1 cellular context compared by ENCODE assay signal in genomic region chr6:154318711-154319110, GRCh38.
TF ChIP-seq lines count a peak whose summit lies in the region.

No MANE protein-coding gene starts in this region.

TF ChIP-seq in SK-N-SH treated with all-trans-retinoic acid at 6 μM for 48 hours, 23 proteins besides CTCF, POLR2A, EP300 and RAD21 (continued from another document):
- TF ChIP-seq POU6F1 (CRISPR knock-in tag; IDR thresholded peaks at IDR 0.05; ENCODE audit: borderline replicate concordance, low read depth) = no peak
- TF ChIP-seq PPARA (CRISPR knock-in tag; IDR thresholded peaks at IDR 0.05; ENCODE audit: borderline replicate concordance) = no peak
- TF ChIP-seq ZNF8 (CRISPR knock-in tag; IDR thresholded peaks at IDR 0.05) = no peak
- TF ChIP-seq ZNF70 (CRISPR knock-in tag; IDR thresholded peaks at IDR 0.05) = no peak
- TF ChIP-seq RARB (CRISPR knock-in tag; IDR thresholded peaks at IDR 0.05) = no peak
- TF ChIP-seq SNAI2 (CRISPR knock-in tag; IDR thresholded peaks at IDR 0.05) = no peak
- TF ChIP-seq ESRRG (CRISPR knock-in tag; IDR thresholded peaks at IDR 0.05) = no peak
- no peak for TF ChIP-seq TOX (CRISPR knock-in tag; IDR thresholded peaks at IDR 0.05; ENCODE audit: borderline replicate concordance)
- no peak for TF ChIP-seq CSDC2 (CRISPR knock-in tag; IDR thresholded peaks at IDR 0.05)
- TF ChIP-seq BACH2 (CRISPR knock-in tag; IDR thresholded peaks at IDR 0.05; ENCODE audit: borderline replicate concordance) = no peak
